In genomic region chr20:29743101-29743931, GRCh38 we compare ENCODE assay signal across 19 cellular contexts.
A peak's percentile ranks its signal among the peaks of the same experiment; 100 is the strongest.
DNase-seq lines count a peak whose midpoint lies in the region; ATAC-seq and TF ChIP-seq lines count a peak whose summit lies in the region.
"Had no signal": no experiment of that assay in that cellular context is flagged by ENCODE, and none has a peak within 500 bp of the region (broad histone marks: within the 10 kb centered on the region; RNA-seq: fewer than 3 reads in every experiment).

No MANE protein-coding gene starts in this region.

- H2AFZ ChIP-seq in Karpas-422 (ENCODE audit: low read length) = no peak overlapping the region
- H2AFZ ChIP-seq: PC-9 had no signal

- no peaks in the 10 kb centered on the region for H3K9me2 ChIP-seq in Karpas-422 (replicated peaks; ENCODE audit: insufficient read depth, low read length)

- no peaks in the 10 kb centered on the region for H3K79me2 ChIP-seq in Karpas-422 (ENCODE audit: low read length)

- H3K27me3 ChIP-seq in NT2/D1 (ENCODE audit: insufficient read depth, insufficient read length) = peaks cover 32% of the 10 kb centered on the region
- peaks cover 39% of the 10 kb centered on the region for H3K27me3 ChIP-seq in suprapubic skin
- no peaks in the 10 kb centered on the region for H3K27me3 ChIP-seq in breast epithelium
- no peaks in the 10 kb centered on the region for H3K27me3 ChIP-seq in Karpas-422 (ENCODE audit: low read length)
- no peaks in the 10 kb centered on the region for H3K27me3 ChIP-seq in A673 (replicated peaks; ENCODE audit: insufficient read depth, low read depth, low read length, poor library complexity)
- H3K27me3 ChIP-seq: BLaER1 treated with 17β-estradiol and CSF1 and Interleukin-3, amounts not matched to agents 10 nM and 100 nM; SJCRH30 had no signal

- no peak overlapping the region for H3K4me2 ChIP-seq in Karpas-422 (ENCODE audit: low read depth, low read length, poor library complexity, severe bottlenecking)
- H3K4me2 ChIP-seq: BLaER1 treated with 17β-estradiol and CSF1 and Interleukin-3, amounts not matched to agents 10 nM and 100 nM; PC-9 had no signal

- H3K27ac Mint-ChIP-seq in activated T-cell treated with anti-CD3 and anti-CD28 coated beads, Interleukin-2, amount 50 U/mL, for 72 hours = no peak overlapping the region

- no peaks in the 10 kb centered on the region for H3K36me3 ChIP-seq in NT2/D1 (ENCODE audit: insufficient read depth, insufficient read length, low read length)
- no peaks in the 10 kb centered on the region for H3K36me3 ChIP-seq in suprapubic skin
- H3K36me3 ChIP-seq in breast epithelium = no peaks in the 10 kb centered on the region
- no peaks in the 10 kb centered on the region for H3K36me3 ChIP-seq in Karpas-422 (ENCODE audit: insufficient read depth, low read length)
- no peaks in the 10 kb centered on the region for H3K36me3 ChIP-seq in A673 (ENCODE audit: insufficient read depth, low read length, poor library complexity, severe bottlenecking)
- H3K36me3 ChIP-seq: BLaER1 treated with 17β-estradiol and CSF1 and Interleukin-3, amounts not matched to agents 10 nM and 100 nM; HAP-1; SJCRH30 had no signal

- TF ChIP-seq EP300 in suprapubic skin (IDR thresholded peaks at IDR 0.05) = no peak

- intact Hi-C loops in breast epithelium (cut with DNase I; ENCODE audit: low total_unique reads) (no loop called here), A673 (cut with micrococcal nuclease; ENCODE audit: unreplicated experiment) (no loop called here)

- TF ChIP-seq POLR2A in suprapubic skin (IDR thresholded peaks at IDR 0.05) = no peak
- TF ChIP-seq POLR2A in breast epithelium (IDR thresholded peaks at IDR 0.05) = no peak

- no TSS peak for BruUV-seq in A673 (replicated peaks; lab: Mats Ljungman, UMichigan)

- H3K4me1 ChIP-seq in NT2/D1 (ENCODE audit: insufficient read depth, insufficient read length) (no peaks in the 10 kb centered on the region), suprapubic skin (no peaks in the 10 kb centered on the region), breast epithelium (no peaks in the 10 kb centered on the region), Karpas-422 (ENCODE audit: low read length) (no peaks in the 10 kb centered on the region), A673 (ENCODE audit: insufficient read depth, low read length, poor library complexity, severe bottlenecking) (no peaks in the 10 kb centered on the region)
- H3K4me1 ChIP-seq: BLaER1 treated with 17β-estradiol and CSF1 and Interleukin-3, amounts not matched to agents 10 nM and 100 nM; HAP-1; SJCRH30 had no signal

- peaks cover 4 to 6% of the 10 kb centered on the region in 2 donors for H3K36me3 Mint-ChIP-seq in activated T-cell treated with anti-CD3 and anti-CD28 coated beads, Interleukin-2, amount 50 U/mL, for 72 hours (ENCODE audit: insufficient read depth in 2 of 2)

- POLR2A ChIA-PET in A673 (lab: Charles Lee; ENCODE audit: low non-redundant PET) = no interaction called here

- ATAC-seq in activated T-cell treated with anti-CD3 and anti-CD28 coated beads, Interleukin-2, amount 50 U/mL, for 72 hours (replicated peaks in 1 of 2) = no peak
- ATAC-seq in esophagus mucosa = peak; percentile 20

- H3K27ac ChIP-seq in suprapubic skin (no peak overlapping the region), breast epithelium (no peak overlapping the region), Karpas-422 (ENCODE audit: low read length) (no peak overlapping the region), A673 (ENCODE audit: low read depth, low read length, poor library complexity, severe bottlenecking) (no peak overlapping the region)
- H3K27ac ChIP-seq: BLaER1 treated with 17β-estradiol and CSF1 and Interleukin-3, amounts not matched to agents 10 nM and 100 nM; PC-9; RWPE1; SJCRH30 had no signal

- H3K9me3 Mint-ChIP-seq in activated T-cell treated with anti-CD3 and anti-CD28 coated beads, Interleukin-2, amount 50 U/mL, for 72 hours = peaks cover under 1 to 5% of the 10 kb centered on the region in 2 donors

- no peaks in the 10 kb centered on the region for H3K4me1 Mint-ChIP-seq in activated T-cell treated with anti-CD3 and anti-CD28 coated beads, Interleukin-2, amount 50 U/mL, for 72 hours (ENCODE audit: low read depth)

- DNase-seq in activated T-cell treated with anti-CD3 and anti-CD28 coated beads, Interleukin-2, amount 50 U/mL, for 1 hour = peak; percentile 18
- no peak for DNase-seq in activated T-cell treated with anti-CD3 and anti-CD28 coated beads, Interleukin-2, amount 50 U/mL, for 72 hours
- no peak for DNase-seq in NT2/D1 (ENCODE audit: low read depth, low spot score)
- peak in 1 of 2 donors; percentile 52 for DNase-seq in suprapubic skin (ENCODE audit: low spot score in 2 of 2)
- DNase-seq in breast epithelium (ENCODE audit: low spot score in 2 of 2) = no peak
- DNase-seq in Karpas-422 = no peak
- DNase-seq in A673 (ENCODE audit: low spot score) = no peak
- DNase-seq: DMS79, NCI-H1092 treated with DMSO at 0.1 percent for 48 hours, NCI-H146, NCI-H2029 treated with DMSO at 0.1 percent for 48 hours, NCI-H2171, NCI-H526, PC-9, SJCRH30 had no signal

- H3K27me3 Mint-ChIP-seq in activated T-cell treated with anti-CD3 and anti-CD28 coated beads, Interleukin-2, amount 50 U/mL, for 72 hours (ENCODE audit: low read depth) = no peaks in the 10 kb centered on the region

- H3K4me3 ChIP-seq in NT2/D1 (ENCODE audit: insufficient read length, low read depth) (peak overlapping the region; percentile 47), suprapubic skin (peak overlapping the region; percentile 6), breast epithelium (no peak overlapping the region), Karpas-422 (ENCODE audit: low read length) (no peak overlapping the region), A673 (ENCODE audit: low read depth, low read length, poor library complexity, severe bottlenecking) (no peak overlapping the region)
- H3K4me3 ChIP-seq: HAP-1, PC-9, SJCRH30 had no signal

- TF ChIP-seq CTCF in suprapubic skin (IDR thresholded peaks at IDR 0.05) (no peak), breast epithelium (IDR thresholded peaks at IDR 0.05) (no peak), A673 (conservative IDR thresholded peaks at IDR 0.05; ENCODE audit: low read depth, low read length) (no peak)

- WGBS in suprapubic skin = 63% methylated on average over 19 of the region's 80 CpGs

- CTCF ChIA-PET in A673 (lab: Charles Lee) = no interaction called here

- H3K9me3 ChIP-seq in NT2/D1 (ENCODE audit: insufficient read depth, low read length) (no peaks in the 10 kb centered on the region; the same call in 1 of the 2 replicates), suprapubic skin (peaks cover 4% of the 10 kb centered on the region), breast epithelium (peaks cover 17 to 47% of the 10 kb centered on the region in 2 donors), Karpas-422 (ENCODE audit: low read length) (no peaks in the 10 kb centered on the region; the same call in 1 of the 2 replicates), A673 (ENCODE audit: low read depth, low read length, poor library complexity, severe bottlenecking) (peaks cover 13% of the 10 kb centered on the region)
- H3K9me3 ChIP-seq: HAP-1, SJCRH30 had no signal

- peak overlapping the region; percentile 81 for H3K9ac ChIP-seq in NT2/D1 (ENCODE audit: insufficient read length, low read depth)
- no peak overlapping the region for H3K9ac ChIP-seq in Karpas-422 (ENCODE audit: low read length)
- H3K9ac ChIP-seq: BLaER1 treated with 17β-estradiol and CSF1 and Interleukin-3, amounts not matched to agents 10 nM and 100 nM had no signal

- H3K4me3 Mint-ChIP-seq in activated T-cell treated with anti-CD3 and anti-CD28 coated beads, Interleukin-2, amount 50 U/mL, for 72 hours = no peak overlapping the region

- H4K20me1 ChIP-seq in Karpas-422 (ENCODE audit: insufficient read depth, low read depth, low read length) = no peaks in the 10 kb centered on the region
- H4K20me1 ChIP-seq: BLaER1 treated with 17β-estradiol and CSF1 and Interleukin-3, amounts not matched to agents 10 nM and 100 nM had no signal

Comparison
In these comparisons a context has a peak if more than half of its experiments do, and no peak if none do; other contexts are left out.
1. H3K4me3 ChIP-seq: peak in NT2/D1 (single experiment) and suprapubic skin (single experiment); none in breast epithelium (0 of 3), Karpas-422 (single experiment) and A673 (single experiment).